ENCODE assay signal across 13 cellular contexts in genomic region chr17:50934672-50935200, GRCh38.
A peak's percentile ranks its signal among the peaks of the same experiment; 100 is the strongest.
DNase-seq lines count a peak whose midpoint lies in the region; ATAC-seq, FAIRE-seq and TF ChIP-seq lines count a peak whose summit lies in the region.
"Had no signal": no experiment of that assay in that cellular context is flagged by ENCODE, and none has a peak within 500 bp of the region (broad histone marks: within the 10 kb centered on the region; RNA-seq: fewer than 3 reads in every experiment).

No MANE protein-coding gene starts in this region.

- FAIRE-seq in kidney (lab: Jason Lieb, UNC), result no peak
- FAIRE-seq: islet of Langerhans had no signal

- TF ChIP-seq CTCF in cardiac muscle cell (IDR thresholded peaks at IDR 0.05; ENCODE audit: low read depth, low read length) (no peak), RWPE2 (IDR thresholded peaks at IDR 0.05; ENCODE audit: poor library complexity, severe bottlenecking) (no peak), kidney (IDR thresholded peaks at IDR 0.05; ENCODE audit: borderline replicate concordance, extremely low read depth, insufficient read depth) (no peak), tibial nerve (IDR thresholded peaks at IDR 0.05) (no peak), OCI-LY7 (conservative IDR thresholded peaks at IDR 0.05; ENCODE audit: low read length) (no peak)

- no TSS peak for BruUV-seq in OCI-LY7 (replicated peaks; lab: Mats Ljungman, UMichigan)

- intact Hi-C loops in left ventricle myocardium superior (cut with micrococcal nuclease), result loop anchor here (5.0 kb wide), 1 partner anchor 72 kb away; no protein-coding TSS in a partner anchor
- intact Hi-C loops in kidney (cut with DNase I), result no loop called here
- intact Hi-C loops in OCI-LY7 (cut with micrococcal nuclease; ENCODE audit: unreplicated experiment), result no loop called here

- no peak overlapping the region for H3K9ac ChIP-seq in kidney (ENCODE audit: low read length in 2 of 2)
- H3K9ac ChIP-seq: neural progenitor cell had no signal

- DNase-seq in cardiac muscle cell (ENCODE audit: low read depth in 1 of 2, low spot score in 1 of 2), result no peak
- DNase-seq in left ventricle myocardium superior, result no peak
- DNase-seq in RWPE2 (ENCODE audit: low spot score), result no peak
- peak; percentile 40 for DNase-seq in kidney
- DNase-seq in tibial nerve (ENCODE audit: low spot score in 2 of 2), result no peak
- DNase-seq in OCI-LY7 (ENCODE audit: low spot score), result no peak
- no peak for DNase-seq in activated T-cell treated with anti-CD3 and anti-CD28 coated beads for 4 hours
- DNase-seq: activated CD4-positive, alpha-beta T cell treated with anti-CD3 and anti-CD28 coated beads for 1 hour; stimulated activated naive B cell treated with anti-CD40 and anti-IgM and Interleukin-4, amounts not matched to agents 10 μg/mL and 1 μg/mL and 100 μg/mL, for 72 hours had no signal

- H3K4me3 ChIP-seq in cardiac muscle cell (no peak overlapping the region), RWPE2 (ENCODE audit: severe bottlenecking) (no peak overlapping the region), kidney (ENCODE audit: low read length in 2 of 2) (no peak overlapping the region), tibial nerve (no peak overlapping the region), OCI-LY7 (ENCODE audit: low read depth, low read length, poor library complexity, severe bottlenecking) (no peak overlapping the region)
- H3K4me3 ChIP-seq: neural progenitor cell had no signal

- ATAC-seq in left ventricle myocardium superior (no peak), RWPE2 (ENCODE audit: low read depth) (no peak), HG03280 (IDR thresholded peaks at IDR 0.05; ENCODE audit: unreplicated experiment) (no peak)
- ATAC-seq: activated T-helper 17 cell treated with anti-CD3 and anti-CD28 coated beads, Interleukin-2, amount 50 U/mL, for 72 hours; stimulated activated naive B cell treated with anti-CD40 and anti-IgM and Interleukin-4, amounts not matched to agents 10 μg/mL and 1 μg/mL and 100 μg/mL, for 72 hours had no signal

- H3K36me3 ChIP-seq in cardiac muscle cell, result no peaks in the 10 kb centered on the region
- no peaks in the 10 kb centered on the region for H3K36me3 ChIP-seq in RWPE2 (ENCODE audit: low read depth)
- H3K36me3 ChIP-seq in kidney (ENCODE audit: control insufficient read depth in 1 of 2, insufficient read depth in 2 of 2, low read length in 2 of 2), result no peaks in the 10 kb centered on the region
- H3K36me3 ChIP-seq in tibial nerve, result no peaks in the 10 kb centered on the region
- H3K36me3 ChIP-seq in OCI-LY7 (ENCODE audit: insufficient read depth, low read length), result no peaks in the 10 kb centered on the region
- H3K36me3 ChIP-seq: neural progenitor cell had no signal

- TF ChIP-seq POLR2A in tibial nerve (IDR thresholded peaks at IDR 0.05), result no peak

- no peaks in the 10 kb centered on the region for H3K79me2 ChIP-seq in OCI-LY7 (ENCODE audit: insufficient read depth, low read depth, low read length)

- TF ChIP-seq EP300 in tibial nerve (IDR thresholded peaks at IDR 0.05), result no peak

- H3K4me2 ChIP-seq in OCI-LY7 (ENCODE audit: low read length), result no peak overlapping the region
- H3K4me2 ChIP-seq: neural progenitor cell had no signal

- H4K20me1 ChIP-seq in OCI-LY7 (ENCODE audit: insufficient read depth, low read length), result no peaks in the 10 kb centered on the region

- H3K9me2 ChIP-seq in OCI-LY7 (ENCODE audit: insufficient read depth, low read length), result no peaks in the 10 kb centered on the region

- CTCF ChIA-PET in OCI-LY7 (lab: Charles Lee; ENCODE audit: unreplicated experiment), result interaction anchor here (0.7 kb wide), 1 partner anchor 69 kb away, joined by 3 read pairs; no protein-coding TSS in a partner anchor

- POLR2A ChIA-PET in OCI-LY7 (lab: Charles Lee), result interaction anchor here (1.5 kb wide), 1 partner anchor 76 kb away, joined by 4 read pairs; no protein-coding TSS in a partner anchor

- WGBS in tibial nerve, 2 donors, result 88% methylated on average over 15 of the region's 15 CpGs

- H3K27me3 ChIP-seq in cardiac muscle cell (no peaks in the 10 kb centered on the region), RWPE2 (ENCODE audit: insufficient read depth, poor library complexity, severe bottlenecking) (no peaks in the 10 kb centered on the region), tibial nerve (no peaks in the 10 kb centered on the region)

- H3K9me3 ChIP-seq in cardiac muscle cell (ENCODE audit: low read depth) (no peaks in the 10 kb centered on the region), RWPE2 (ENCODE audit: severe bottlenecking) (no peaks in the 10 kb centered on the region), kidney (ENCODE audit: control insufficient read depth in 1 of 2, low read length in 2 of 2) (no peaks in the 10 kb centered on the region), tibial nerve (no peaks in the 10 kb centered on the region), OCI-LY7 (ENCODE audit: low read length) (no peaks in the 10 kb centered on the region)

- H3K27ac ChIP-seq in cardiac muscle cell (peak overlapping the region; percentile 62), RWPE2 (ENCODE audit: poor library complexity, severe bottlenecking) (peak overlapping the region; percentile 10), kidney (ENCODE audit: low read depth in 2 of 2, low read length in 2 of 2) (peak overlapping the region; percentile 1 to 25), tibial nerve (peak overlapping the region; percentile 74 to 91 (median 84)), OCI-LY7 (ENCODE audit: low read depth, low read length, poor library complexity, severe bottlenecking) (no peak overlapping the region)
- H3K27ac ChIP-seq: neural progenitor cell had no signal

- no peak overlapping the region for H2AFZ ChIP-seq in OCI-LY7 (ENCODE audit: low read length)
- H2AFZ ChIP-seq: neural progenitor cell had no signal

- H3K4me1 ChIP-seq in cardiac muscle cell (ENCODE audit: low read depth) (peaks cover 43% of the 10 kb centered on the region), RWPE2 (ENCODE audit: insufficient read depth, poor library complexity, severe bottlenecking) (peaks cover 35% of the 10 kb centered on the region), kidney (ENCODE audit: control insufficient read depth in 1 of 2, insufficient read depth in 1 of 2, low read depth in 1 of 2, low read length in 2 of 2) (peaks cover 2 to 15% of the 10 kb centered on the region in 2 donors), tibial nerve (peaks cover 0 to 40% (median 23%) of the 10 kb centered on the region in 4 donors), OCI-LY7 (ENCODE audit: insufficient read depth, low read length, poor library complexity, severe bottlenecking) (peaks cover 25% of the 10 kb centered on the region)
